ENCODE assay signal across 25 cellular contexts in genomic region chr14:102571043-102571442, GRCh38.
"Had no signal": no experiment of that assay in that cellular context is flagged by ENCODE, and none has a peak within 500 bp of the region (broad histone marks: within the 10 kb centered on the region; RNA-seq: fewer than 3 reads in every experiment).

No MANE protein-coding gene starts in this region.

- H3K4me2 ChIP-seq: neural progenitor cell had no signal

- ATAC-seq: activated T-cell treated with anti-CD3 and anti-CD28 coated beads, Interleukin-2, amount 50 U/mL, for 72 hours; esophagus mucosa; foreskin keratinocyte; heart left ventricle; left colon; naive thymus-derived CD4-positive, alpha-beta T cell; right cardiac atrium; T-helper 17 cell had no signal

- H3K27ac ChIP-seq: foreskin keratinocyte, heart left ventricle, neural progenitor cell, spleen, suprapubic skin, tibial artery, VCaP had no signal

- H3K27me3 ChIP-seq: foreskin keratinocyte, neural progenitor cell, spleen, suprapubic skin had no signal

- H3K9ac ChIP-seq: neural progenitor cell had no signal

- H3K4me3 ChIP-seq: heart left ventricle, neural progenitor cell, spleen, suprapubic skin, tibial artery had no signal

- DNase-seq: activated CD4-positive, alpha-beta T cell treated with anti-CD3 and anti-CD28 coated beads for 4 hours; activated CD4-positive, alpha-beta T cell treated with anti-CD3 and anti-CD28 coated beads, Interleukin-2, amount 50 U/mL, for 4 hours; activated naive CD4-positive, alpha-beta T cell treated with Interleukin-2 at 50 U/mL for 16 hours; activated T-cell treated with anti-CD3 and anti-CD28 coated beads for 4 hours; activated T-cell treated with anti-CD3 and anti-CD28 coated beads, Interleukin-2, amount 50 U/mL, for 72 hours; anterior cingulate cortex; effector memory CD4-positive, alpha-beta T cell; foreskin keratinocyte; hypothalamus; immature natural killer cell; kidney; left colon; mammary epithelial cell; naive thymus-derived CD4-positive, alpha-beta T cell; right cardiac atrium; spleen; stimulated activated naive CD4-positive, alpha-beta T cell; T-helper 17 cell; T1000; tibial artery had no signal

- H3K9me3 ChIP-seq: heart left ventricle, spleen, suprapubic skin, tibial artery had no signal

- H3K4me1 ChIP-seq: foreskin keratinocyte, tibial artery had no signal

- H3K36me3 ChIP-seq: heart left ventricle, neural progenitor cell, spleen, suprapubic skin, tibial artery had no signal
